ENCODE assay signal across 1 cellular context in genomic region chr14:105420976-105421674, GRCh38.
A peak's percentile ranks its signal among the peaks of the same experiment; 100 is the strongest.
TF ChIP-seq lines count a peak whose summit lies in the region.

No MANE protein-coding gene starts in this region.

TF ChIP-seq in HepG2, 621 proteins besides CTCF, POLR2A, EP300 and RAD21 (continued from another document and continues in another):
- TF ChIP-seq ZNF569 (CRISPR knock-in tag; IDR thresholded peaks at IDR 0.05; ENCODE audit: borderline replicate concordance) (no peak), ZNF7 (CRISPR knock-in tag; IDR thresholded peaks at IDR 0.05) (no peak), ZBTB21 (CRISPR knock-in tag; IDR thresholded peaks at IDR 0.05) (no peak), RFXANK (CRISPR knock-in tag; IDR thresholded peaks at IDR 0.05) (no peak), ZBTB20 (CRISPR knock-in tag; IDR thresholded peaks at IDR 0.05; ENCODE audit: borderline replicate concordance, low read depth) (no peak), ZNF496 (CRISPR knock-in tag; IDR thresholded peaks at IDR 0.05; ENCODE audit: insufficient replicate concordance) (no peak), RFX5 (IDR thresholded peaks at IDR 0.05; ENCODE audit: low read depth, low read length) (no peak), CBX2 (IDR thresholded peaks at IDR 0.05; ENCODE audit: low read depth, low read length) (no peak), CBX2 (CRISPR knock-in tag; IDR thresholded peaks at IDR 0.05; ENCODE audit: low read depth) (no peak), KDM5B (CRISPR knock-in tag; IDR thresholded peaks at IDR 0.05; ENCODE audit: borderline replicate concordance) (peak; percentile 12; the same call in 1 of the 2 replicates), ZNF691 (CRISPR knock-in tag; IDR thresholded peaks at IDR 0.05; ENCODE audit: borderline replicate concordance, low read depth) (no peak), SP4 (CRISPR knock-in tag; IDR thresholded peaks at IDR 0.05) (no peak), NFKB2 (CRISPR knock-in tag; IDR thresholded peaks at IDR 0.05; ENCODE audit: borderline replicate concordance) (no peak), FOXP4 (CRISPR knock-in tag; IDR thresholded peaks at IDR 0.05) (no peak), ZNF263 (CRISPR knock-in tag; IDR thresholded peaks at IDR 0.05) (no peak), ZNF567 (CRISPR knock-in tag; IDR thresholded peaks at IDR 0.05; ENCODE audit: borderline replicate concordance) (no peak), ZNF570 (CRISPR knock-in tag; IDR thresholded peaks at IDR 0.05; ENCODE audit: borderline replicate concordance) (no peak), MAZ (IDR thresholded peaks at IDR 0.05; ENCODE audit: borderline replicate concordance, low read depth, low read length) (no peak), MAZ (CRISPR knock-in tag; IDR thresholded peaks at IDR 0.05; ENCODE audit: low read depth) (0 out of 2 replicates have a peak, but pooled peaks have one; percentile 30), ZNF782 (CRISPR knock-in tag; IDR thresholded peaks at IDR 0.05; ENCODE audit: borderline replicate concordance) (no peak), TCF7L2 (IDR thresholded peaks at IDR 0.05; ENCODE audit: low read depth, low read length) (no peak), ZNF282 (IDR thresholded peaks at IDR 0.05; ENCODE audit: partially characterized antibody) (no peak), NCOA1 (CRISPR knock-in tag; IDR thresholded peaks at IDR 0.05) (no peak), MTA1 (CRISPR knock-in tag; IDR thresholded peaks at IDR 0.05; ENCODE audit: borderline replicate concordance) (peak; percentile 42; the same call in 1 of the 2 replicates), ZNF550 (CRISPR knock-in tag; IDR thresholded peaks at IDR 0.05; ENCODE audit: borderline replicate concordance) (0 out of 2 replicates have a peak, but pooled peaks have one; percentile 77), FOXK1 (CRISPR knock-in tag; IDR thresholded peaks at IDR 0.05; ENCODE audit: borderline replicate concordance, low read depth) (no peak), KDM4B (CRISPR knock-in tag; IDR thresholded peaks at IDR 0.05) (no peak), SMC3 (IDR thresholded peaks at IDR 0.05; ENCODE audit: low read length) (no peak), SATB2 (CRISPR knock-in tag; IDR thresholded peaks at IDR 0.05) (no peak), ZNF331 (CRISPR knock-in tag; IDR thresholded peaks at IDR 0.05) (no peak), SMAD3 (CRISPR knock-in tag; IDR thresholded peaks at IDR 0.05) (no peak), ZNF883 (CRISPR knock-in tag; IDR thresholded peaks at IDR 0.05; ENCODE audit: not compliant biosample characterization) (no peak), CCDC6 (CRISPR knock-in tag; IDR thresholded peaks at IDR 0.05) (no peak), ZNF839 (CRISPR knock-in tag; IDR thresholded peaks at IDR 0.05; ENCODE audit: borderline replicate concordance) (no peak), ZNF354B (CRISPR knock-in tag; IDR thresholded peaks at IDR 0.05) (no peak), RBFOX2 (IDR thresholded peaks at IDR 0.05; ENCODE audit: low read depth, low read length) (peak; percentile 55), IKZF1 (IDR thresholded peaks at IDR 0.05) (no peak), HCFC1 (IDR thresholded peaks at IDR 0.05; ENCODE audit: low read depth, low read length) (no peak), AGO2 (optimal IDR thresholded peaks at IDR 0.05; ENCODE audit: low read depth, low read length) (peak; percentile 58), RELA (CRISPR knock-in tag; IDR thresholded peaks at IDR 0.05) (no peak), GTF2F1 (IDR thresholded peaks at IDR 0.05; ENCODE audit: low read length) (no peak), NFE2L1 (CRISPR knock-in tag; IDR thresholded peaks at IDR 0.05; ENCODE audit: borderline replicate concordance) (no peak)
- TF ChIP-seq, protein P1, sequence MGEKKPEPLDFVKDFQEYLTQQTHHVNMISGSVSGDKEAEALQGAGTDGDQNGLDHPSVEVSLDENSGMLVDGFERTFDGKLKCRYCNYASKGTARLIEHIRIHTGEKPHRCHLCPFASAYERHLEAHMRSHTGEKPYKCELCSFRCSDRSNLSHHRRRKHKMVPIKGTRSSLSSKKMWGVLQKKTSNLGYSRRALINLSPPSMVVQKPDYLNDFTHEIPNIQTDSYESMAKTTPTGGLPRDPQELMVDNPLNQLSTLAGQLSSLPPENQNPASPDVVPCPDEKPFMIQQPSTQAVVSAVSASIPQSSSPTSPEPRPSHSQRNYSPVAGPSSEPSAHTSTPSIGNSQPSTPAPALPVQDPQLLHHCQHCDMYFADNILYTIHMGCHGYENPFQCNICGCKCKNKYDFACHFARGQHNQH (CRISPR knock-in tag; IDR thresholded peaks at IDR 0.05) = no peak
- TF ChIP-seq, protein P2, sequence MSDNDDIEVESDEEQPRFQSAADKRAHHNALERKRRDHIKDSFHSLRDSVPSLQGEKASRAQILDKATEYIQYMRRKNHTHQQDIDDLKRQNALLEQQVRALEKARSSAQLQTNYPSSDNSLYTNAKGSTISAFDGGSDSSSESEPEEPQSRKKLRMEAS (IDR thresholded peaks at IDR 0.05) = no peak
- TF ChIP-seq, protein P3, sequence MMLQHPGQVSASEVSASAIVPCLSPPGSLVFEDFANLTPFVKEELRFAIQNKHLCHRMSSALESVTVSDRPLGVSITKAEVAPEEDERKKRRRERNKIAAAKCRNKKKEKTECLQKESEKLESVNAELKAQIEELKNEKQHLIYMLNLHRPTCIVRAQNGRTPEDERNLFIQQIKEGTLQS (CRISPR knock-in tag; IDR thresholded peaks at IDR 0.05) = no peak
- TF ChIP-seq, protein P4, sequence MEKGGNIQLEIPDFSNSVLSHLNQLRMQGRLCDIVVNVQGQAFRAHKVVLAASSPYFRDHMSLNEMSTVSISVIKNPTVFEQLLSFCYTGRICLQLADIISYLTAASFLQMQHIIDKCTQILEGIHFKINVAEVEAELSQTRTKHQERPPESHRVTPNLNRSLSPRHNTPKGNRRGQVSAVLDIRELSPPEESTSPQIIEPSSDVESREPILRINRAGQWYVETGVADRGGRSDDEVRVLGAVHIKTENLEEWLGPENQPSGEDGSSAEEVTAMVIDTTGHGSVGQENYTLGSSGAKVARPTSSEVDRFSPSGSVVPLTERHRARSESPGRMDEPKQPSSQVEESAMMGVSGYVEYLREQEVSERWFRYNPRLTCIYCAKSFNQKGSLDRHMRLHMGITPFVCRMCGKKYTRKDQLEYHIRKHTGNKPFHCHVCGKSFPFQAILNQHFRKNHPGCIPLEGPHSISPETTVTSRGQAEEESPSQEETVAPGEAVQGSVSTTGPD (CRISPR knock-in tag; IDR thresholded peaks at IDR 0.05) = no peak
- TF ChIP-seq, protein P5, sequence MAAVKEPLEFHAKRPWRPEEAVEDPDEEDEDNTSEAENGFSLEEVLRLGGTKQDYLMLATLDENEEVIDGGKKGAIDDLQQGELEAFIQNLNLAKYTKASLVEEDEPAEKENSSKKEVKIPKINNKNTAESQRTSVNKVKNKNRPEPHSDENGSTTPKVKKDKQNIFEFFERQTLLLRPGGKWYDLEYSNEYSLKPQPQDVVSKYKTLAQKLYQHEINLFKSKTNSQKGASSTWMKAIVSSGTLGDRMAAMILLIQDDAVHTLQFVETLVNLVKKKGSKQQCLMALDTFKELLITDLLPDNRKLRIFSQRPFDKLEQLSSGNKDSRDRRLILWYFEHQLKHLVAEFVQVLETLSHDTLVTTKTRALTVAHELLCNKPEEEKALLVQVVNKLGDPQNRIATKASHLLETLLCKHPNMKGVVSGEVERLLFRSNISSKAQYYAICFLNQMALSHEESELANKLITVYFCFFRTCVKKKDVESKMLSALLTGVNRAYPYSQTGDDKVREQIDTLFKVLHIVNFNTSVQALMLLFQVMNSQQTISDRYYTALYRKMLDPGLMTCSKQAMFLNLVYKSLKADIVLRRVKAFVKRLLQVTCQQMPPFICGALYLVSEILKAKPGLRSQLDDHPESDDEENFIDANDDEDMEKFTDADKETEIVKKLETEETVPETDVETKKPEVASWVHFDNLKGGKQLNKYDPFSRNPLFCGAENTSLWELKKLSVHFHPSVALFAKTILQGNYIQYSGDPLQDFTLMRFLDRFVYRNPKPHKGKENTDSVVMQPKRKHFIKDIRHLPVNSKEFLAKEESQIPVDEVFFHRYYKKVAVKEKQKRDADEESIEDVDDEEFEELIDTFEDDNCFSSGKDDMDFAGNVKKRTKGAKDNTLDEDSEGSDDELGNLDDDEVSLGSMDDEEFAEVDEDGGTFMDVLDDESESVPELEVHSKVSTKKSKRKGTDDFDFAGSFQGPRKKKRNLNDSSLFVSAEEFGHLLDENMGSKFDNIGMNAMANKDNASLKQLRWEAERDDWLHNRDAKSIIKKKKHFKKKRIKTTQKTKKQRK (IDR thresholded peaks at IDR 0.05; ENCODE audit: low read length) = no peak
- TF ChIP-seq, protein P6, sequence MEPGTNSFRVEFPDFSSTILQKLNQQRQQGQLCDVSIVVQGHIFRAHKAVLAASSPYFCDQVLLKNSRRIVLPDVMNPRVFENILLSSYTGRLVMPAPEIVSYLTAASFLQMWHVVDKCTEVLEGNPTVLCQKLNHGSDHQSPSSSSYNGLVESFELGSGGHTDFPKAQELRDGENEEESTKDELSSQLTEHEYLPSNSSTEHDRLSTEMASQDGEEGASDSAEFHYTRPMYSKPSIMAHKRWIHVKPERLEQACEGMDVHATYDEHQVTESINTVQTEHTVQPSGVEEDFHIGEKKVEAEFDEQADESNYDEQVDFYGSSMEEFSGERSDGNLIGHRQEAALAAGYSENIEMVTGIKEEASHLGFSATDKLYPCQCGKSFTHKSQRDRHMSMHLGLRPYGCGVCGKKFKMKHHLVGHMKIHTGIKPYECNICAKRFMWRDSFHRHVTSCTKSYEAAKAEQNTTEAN (CRISPR knock-in tag; conservative IDR thresholded peaks at IDR 0.05) = no peak
- TF ChIP-seq, protein P7, sequence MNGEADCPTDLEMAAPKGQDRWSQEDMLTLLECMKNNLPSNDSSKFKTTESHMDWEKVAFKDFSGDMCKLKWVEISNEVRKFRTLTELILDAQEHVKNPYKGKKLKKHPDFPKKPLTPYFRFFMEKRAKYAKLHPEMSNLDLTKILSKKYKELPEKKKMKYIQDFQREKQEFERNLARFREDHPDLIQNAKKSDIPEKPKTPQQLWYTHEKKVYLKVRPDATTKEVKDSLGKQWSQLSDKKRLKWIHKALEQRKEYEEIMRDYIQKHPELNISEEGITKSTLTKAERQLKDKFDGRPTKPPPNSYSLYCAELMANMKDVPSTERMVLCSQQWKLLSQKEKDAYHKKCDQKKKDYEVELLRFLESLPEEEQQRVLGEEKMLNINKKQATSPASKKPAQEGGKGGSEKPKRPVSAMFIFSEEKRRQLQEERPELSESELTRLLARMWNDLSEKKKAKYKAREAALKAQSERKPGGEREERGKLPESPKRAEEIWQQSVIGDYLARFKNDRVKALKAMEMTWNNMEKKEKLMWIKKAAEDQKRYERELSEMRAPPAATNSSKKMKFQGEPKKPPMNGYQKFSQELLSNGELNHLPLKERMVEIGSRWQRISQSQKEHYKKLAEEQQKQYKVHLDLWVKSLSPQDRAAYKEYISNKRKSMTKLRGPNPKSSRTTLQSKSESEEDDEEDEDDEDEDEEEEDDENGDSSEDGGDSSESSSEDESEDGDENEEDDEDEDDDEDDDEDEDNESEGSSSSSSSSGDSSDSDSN (CRISPR knock-in tag; IDR thresholded peaks at IDR 0.05) = peak; percentile 35; the same call in 1 of the 2 replicates
- TF ChIP-seq, protein P8, sequence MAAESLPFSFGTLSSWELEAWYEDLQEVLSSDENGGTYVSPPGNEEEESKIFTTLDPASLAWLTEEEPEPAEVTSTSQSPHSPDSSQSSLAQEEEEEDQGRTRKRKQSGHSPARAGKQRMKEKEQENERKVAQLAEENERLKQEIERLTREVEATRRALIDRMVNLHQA (CRISPR knock-in tag; IDR thresholded peaks at IDR 0.05) = no peak
